1 cellular context compared by ENCODE assay signal in the genomic region with DNA sequence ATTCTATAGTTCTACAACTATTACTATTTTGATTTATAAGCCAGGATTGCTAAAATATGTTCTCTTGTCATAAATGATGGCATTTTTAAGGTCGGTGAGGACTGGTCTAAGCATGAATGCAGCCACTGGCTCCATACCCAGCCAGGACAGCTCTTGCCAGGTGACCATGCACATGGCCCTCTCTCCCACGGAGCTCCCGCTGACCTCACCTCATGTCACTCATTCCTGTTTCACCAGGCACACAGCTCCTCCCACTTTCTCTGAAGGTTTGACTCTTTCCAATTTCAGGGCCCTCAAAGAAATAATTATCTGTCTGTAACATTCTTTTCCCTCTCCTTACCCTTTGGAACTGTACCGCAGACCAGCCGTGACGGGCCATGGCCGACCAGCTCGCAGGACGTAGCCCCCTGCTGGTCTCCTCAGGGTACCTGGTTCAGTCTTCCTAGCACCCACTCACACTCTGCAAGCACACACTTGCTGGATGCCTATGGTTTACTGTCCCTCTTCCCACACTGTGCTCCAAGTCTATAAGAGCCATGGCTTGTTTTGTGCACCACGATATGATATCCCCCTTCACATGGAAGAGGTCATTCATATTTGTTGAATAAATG.
TF ChIP-seq lines count a peak whose summit lies in the region.

No MANE protein-coding gene starts in this region.

TF ChIP-seq in GM23338, 12 proteins besides CTCF, POLR2A, EP300 and RAD21 (continued from another document):
- TF ChIP-seq, protein P1, sequence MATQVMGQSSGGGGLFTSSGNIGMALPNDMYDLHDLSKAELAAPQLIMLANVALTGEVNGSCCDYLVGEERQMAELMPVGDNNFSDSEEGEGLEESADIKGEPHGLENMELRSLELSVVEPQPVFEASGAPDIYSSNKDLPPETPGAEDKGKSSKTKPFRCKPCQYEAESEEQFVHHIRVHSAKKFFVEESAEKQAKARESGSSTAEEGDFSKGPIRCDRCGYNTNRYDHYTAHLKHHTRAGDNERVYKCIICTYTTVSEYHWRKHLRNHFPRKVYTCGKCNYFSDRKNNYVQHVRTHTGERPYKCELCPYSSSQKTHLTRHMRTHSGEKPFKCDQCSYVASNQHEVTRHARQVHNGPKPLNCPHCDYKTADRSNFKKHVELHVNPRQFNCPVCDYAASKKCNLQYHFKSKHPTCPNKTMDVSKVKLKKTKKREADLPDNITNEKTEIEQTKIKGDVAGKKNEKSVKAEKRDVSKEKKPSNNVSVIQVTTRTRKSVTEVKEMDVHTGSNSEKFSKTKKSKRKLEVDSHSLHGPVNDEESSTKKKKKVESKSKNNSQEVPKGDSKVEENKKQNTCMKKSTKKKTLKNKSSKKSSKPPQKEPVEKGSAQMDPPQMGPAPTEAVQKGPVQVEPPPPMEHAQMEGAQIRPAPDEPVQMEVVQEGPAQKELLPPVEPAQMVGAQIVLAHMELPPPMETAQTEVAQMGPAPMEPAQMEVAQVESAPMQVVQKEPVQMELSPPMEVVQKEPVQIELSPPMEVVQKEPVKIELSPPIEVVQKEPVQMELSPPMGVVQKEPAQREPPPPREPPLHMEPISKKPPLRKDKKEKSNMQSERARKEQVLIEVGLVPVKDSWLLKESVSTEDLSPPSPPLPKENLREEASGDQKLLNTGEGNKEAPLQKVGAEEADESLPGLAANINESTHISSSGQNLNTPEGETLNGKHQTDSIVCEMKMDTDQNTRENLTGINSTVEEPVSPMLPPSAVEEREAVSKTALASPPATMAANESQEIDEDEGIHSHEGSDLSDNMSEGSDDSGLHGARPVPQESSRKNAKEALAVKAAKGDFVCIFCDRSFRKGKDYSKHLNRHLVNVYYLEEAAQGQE (IDR thresholded peaks at IDR 0.05; ENCODE audit: unreplicated experiment) = no peak
- TF ChIP-seq, protein P2, sequence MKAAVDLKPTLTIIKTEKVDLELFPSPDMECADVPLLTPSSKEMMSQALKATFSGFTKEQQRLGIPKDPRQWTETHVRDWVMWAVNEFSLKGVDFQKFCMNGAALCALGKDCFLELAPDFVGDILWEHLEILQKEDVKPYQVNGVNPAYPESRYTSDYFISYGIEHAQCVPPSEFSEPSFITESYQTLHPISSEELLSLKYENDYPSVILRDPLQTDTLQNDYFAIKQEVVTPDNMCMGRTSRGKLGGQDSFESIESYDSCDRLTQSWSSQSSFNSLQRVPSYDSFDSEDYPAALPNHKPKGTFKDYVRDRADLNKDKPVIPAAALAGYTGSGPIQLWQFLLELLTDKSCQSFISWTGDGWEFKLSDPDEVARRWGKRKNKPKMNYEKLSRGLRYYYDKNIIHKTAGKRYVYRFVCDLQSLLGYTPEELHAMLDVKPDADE (IDR thresholded peaks at IDR 0.05) = no peak
- TF ChIP-seq NANOG (IDR thresholded peaks at IDR 0.05; ENCODE audit: borderline replicate concordance) (no peak), CREB1 (CRISPR knock-in tag; IDR thresholded peaks at IDR 0.05; ENCODE audit: low read depth) (no peak), EZH2phosphoT487 (IDR thresholded peaks at IDR 0.05; ENCODE audit: unreplicated experiment) (no peak), ZNF114 (CRISPR knock-in tag; IDR thresholded peaks at IDR 0.05) (no peak)
- TF ChIP-seq, protein P3, sequence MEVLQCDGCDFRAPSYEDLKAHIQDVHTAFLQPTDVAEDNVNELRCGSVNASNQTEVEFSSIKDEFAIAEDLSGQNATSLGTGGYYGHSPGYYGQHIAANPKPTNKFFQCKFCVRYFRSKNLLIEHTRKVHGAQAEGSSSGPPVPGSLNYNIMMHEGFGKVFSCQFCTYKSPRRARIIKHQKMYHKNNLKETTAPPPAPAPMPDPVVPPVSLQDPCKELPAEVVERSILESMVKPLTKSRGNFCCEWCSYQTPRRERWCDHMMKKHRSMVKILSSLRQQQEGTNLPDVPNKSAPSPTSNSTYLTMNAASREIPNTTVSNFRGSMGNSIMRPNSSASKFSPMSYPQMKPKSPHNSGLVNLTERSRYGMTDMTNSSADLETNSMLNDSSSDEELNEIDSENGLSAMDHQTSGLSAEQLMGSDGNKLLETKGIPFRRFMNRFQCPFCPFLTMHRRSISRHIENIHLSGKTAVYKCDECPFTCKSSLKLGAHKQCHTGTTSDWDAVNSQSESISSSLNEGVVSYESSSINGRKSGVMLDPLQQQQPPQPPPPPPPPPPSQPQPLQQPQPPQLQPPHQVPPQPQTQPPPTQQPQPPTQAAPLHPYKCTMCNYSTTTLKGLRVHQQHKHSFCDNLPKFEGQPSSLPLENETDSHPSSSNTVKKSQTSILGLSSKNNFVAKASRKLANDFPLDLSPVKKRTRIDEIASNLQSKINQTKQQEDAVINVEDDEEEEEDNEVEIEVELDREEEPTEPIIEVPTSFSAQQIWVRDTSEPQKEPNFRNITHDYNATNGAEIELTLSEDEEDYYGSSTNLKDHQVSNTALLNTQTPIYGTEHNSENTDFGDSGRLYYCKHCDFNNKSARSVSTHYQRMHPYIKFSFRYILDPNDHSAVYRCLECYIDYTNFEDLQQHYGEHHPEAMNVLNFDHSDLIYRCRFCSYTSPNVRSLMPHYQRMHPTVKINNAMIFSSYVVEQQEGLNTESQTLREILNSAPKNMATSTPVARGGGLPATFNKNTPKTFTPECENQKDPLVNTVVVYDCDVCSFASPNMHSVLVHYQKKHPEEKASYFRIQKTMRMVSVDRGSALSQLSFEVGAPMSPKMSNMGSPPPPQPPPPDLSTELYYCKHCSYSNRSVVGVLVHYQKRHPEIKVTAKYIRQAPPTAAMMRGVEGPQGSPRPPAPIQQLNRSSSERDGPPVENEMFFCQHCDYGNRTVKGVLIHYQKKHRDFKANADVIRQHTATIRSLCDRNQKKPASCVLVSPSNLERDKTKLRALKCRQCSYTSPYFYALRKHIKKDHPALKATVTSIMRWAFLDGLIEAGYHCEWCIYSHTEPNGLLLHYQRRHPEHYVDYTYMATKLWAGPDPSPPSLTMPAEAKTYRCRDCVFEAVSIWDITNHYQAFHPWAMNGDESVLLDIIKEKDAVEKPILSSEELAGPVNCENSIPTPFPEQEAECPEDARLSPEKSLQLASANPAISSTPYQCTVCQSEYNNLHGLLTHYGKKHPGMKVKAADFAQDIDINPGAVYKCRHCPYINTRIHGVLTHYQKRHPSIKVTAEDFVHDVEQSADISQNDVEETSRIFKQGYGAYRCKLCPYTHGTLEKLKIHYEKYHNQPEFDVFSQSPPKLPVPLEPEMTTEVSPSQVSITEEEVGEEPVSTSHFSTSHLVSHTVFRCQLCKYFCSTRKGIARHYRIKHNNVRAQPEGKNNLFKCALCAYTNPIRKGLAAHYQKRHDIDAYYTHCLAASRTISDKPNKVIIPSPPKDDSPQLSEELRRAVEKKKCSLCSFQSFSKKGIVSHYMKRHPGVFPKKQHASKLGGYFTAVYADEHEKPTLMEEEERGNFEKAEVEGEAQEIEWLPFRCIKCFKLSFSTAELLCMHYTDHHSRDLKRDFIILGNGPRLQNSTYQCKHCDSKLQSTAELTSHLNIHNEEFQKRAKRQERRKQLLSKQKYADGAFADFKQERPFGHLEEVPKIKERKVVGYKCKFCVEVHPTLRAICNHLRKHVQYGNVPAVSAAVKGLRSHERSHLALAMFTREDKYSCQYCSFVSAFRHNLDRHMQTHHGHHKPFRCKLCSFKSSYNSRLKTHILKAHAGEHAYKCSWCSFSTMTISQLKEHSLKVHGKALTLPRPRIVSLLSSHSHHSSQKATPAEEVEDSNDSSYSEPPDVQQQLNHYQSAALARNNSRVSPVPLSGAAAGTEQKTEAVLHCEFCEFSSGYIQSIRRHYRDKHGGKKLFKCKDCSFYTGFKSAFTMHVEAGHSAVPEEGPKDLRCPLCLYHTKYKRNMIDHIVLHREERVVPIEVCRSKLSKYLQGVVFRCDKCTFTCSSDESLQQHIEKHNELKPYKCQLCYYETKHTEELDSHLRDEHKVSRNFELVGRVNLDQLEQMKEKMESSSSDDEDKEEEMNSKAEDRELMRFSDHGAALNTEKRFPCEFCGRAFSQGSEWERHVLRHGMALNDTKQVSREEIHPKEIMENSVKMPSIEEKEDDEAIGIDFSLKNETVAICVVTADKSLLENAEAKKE (CRISPR knock-in tag; IDR thresholded peaks at IDR 0.05) = no peak
TF ChIP-seq in GM23338: peak in this region for 0.
